ENCODE assay signal across 9 cellular contexts in genomic region chr2:3738454-3738853, GRCh38. TPM values are rescaled to one million over a fixed set of nuclear protein-coding genes. Genes with fewer than 3 reads are reported as not detected.
DNase-seq lines count a peak whose midpoint lies in the region; ATAC-seq and TF ChIP-seq lines count a peak whose summit lies in the region.
"Had no signal": no experiment of that assay in that cellular context is flagged by ENCODE, and none has a peak within 500 bp of the region (broad histone marks: within the 10 kb centered on the region; RNA-seq: fewer than 3 reads in every experiment).

No MANE protein-coding gene starts in this region.

- no peak overlapping the region for H3K4me3 Mint-ChIP-seq in endodermal cell
- H3K4me3 Mint-ChIP-seq in activated CD4-positive, alpha-beta T cell treated with anti-CD3 and anti-CD28 coated beads, Interleukin-2, amount 10 ng/mL, durations not matched to agents 24 days and 14 days, result no peak overlapping the region

- H3K27ac Mint-ChIP-seq in endodermal cell, result no peak overlapping the region
- H3K27ac Mint-ChIP-seq in activated CD4-positive, alpha-beta T cell treated with anti-CD3 and anti-CD28 coated beads, Interleukin-2, amount 10 ng/mL, durations not matched to agents 24 days and 14 days, result no peak overlapping the region

- H3K36me3 Mint-ChIP-seq in endodermal cell (ENCODE audit: low read depth), result no peaks in the 10 kb centered on the region
- H3K36me3 Mint-ChIP-seq in activated CD4-positive, alpha-beta T cell treated with anti-CD3 and anti-CD28 coated beads, Interleukin-2, amount 10 ng/mL, durations not matched to agents 24 days and 14 days (ENCODE audit: low read depth), result no peaks in the 10 kb centered on the region

- no peak overlapping the region for H3K9ac ChIP-seq in endodermal cell (ENCODE audit: extremely low read depth, low read length, poor library complexity, severe bottlenecking)

- ATAC-seq in GM18511 (IDR thresholded peaks at IDR 0.05; ENCODE audit: unreplicated experiment) (peak; percentile 65), HG02678 (IDR thresholded peaks at IDR 0.05; ENCODE audit: unreplicated experiment) (no peak)

- H3K36me3 ChIP-seq in endodermal cell (ENCODE audit: control insufficient read depth, insufficient read depth, low read length), result no peaks in the 10 kb centered on the region
- H3K36me3 ChIP-seq: neutrophil had no signal

- intact Hi-C loops in activated CD4-positive, alpha-beta T cell treated with anti-CD3 and anti-CD28 coated beads, Interleukin-2, amount 10 ng/mL, durations not matched to agents 24 days and 14 days (cut with micrococcal nuclease), result no loop called here

- no peaks in the 10 kb centered on the region for H3K9me3 Mint-ChIP-seq in endodermal cell
- no peaks in the 10 kb centered on the region for H3K9me3 Mint-ChIP-seq in activated CD4-positive, alpha-beta T cell treated with anti-CD3 and anti-CD28 coated beads, Interleukin-2, amount 10 ng/mL, durations not matched to agents 24 days and 14 days

- H3K27ac ChIP-seq in endodermal cell (ENCODE audit: low read depth, low read length), result no peak overlapping the region
- H3K27ac ChIP-seq: neutrophil had no signal

- peak; percentile 30 for TF ChIP-seq CTCF in AG10803 (conservative IDR thresholded peaks at IDR 0.05; ENCODE audit: low read length)
- TF ChIP-seq CTCF in endodermal cell (conservative IDR thresholded peaks at IDR 0.05), result peak; percentile 71

- H3K27me3 ChIP-seq in endodermal cell (ENCODE audit: control insufficient read depth, insufficient read depth, low read length, poor library complexity, severe bottlenecking), result no peaks in the 10 kb centered on the region
- H3K27me3 ChIP-seq: neutrophil had no signal

- no peaks in the 10 kb centered on the region for H3K4me1 ChIP-seq in endodermal cell (ENCODE audit: control insufficient read depth, insufficient read depth, low read length)

- peaks cover 3% of the 10 kb centered on the region for H3K27me3 Mint-ChIP-seq in endodermal cell (ENCODE audit: insufficient read depth)
- peaks cover 4% of the 10 kb centered on the region for H3K27me3 Mint-ChIP-seq in activated CD4-positive, alpha-beta T cell treated with anti-CD3 and anti-CD28 coated beads, Interleukin-2, amount 10 ng/mL, durations not matched to agents 24 days and 14 days

- WGBS in endodermal cell (ENCODE audit: insufficient coverage in 1 of 2, insufficient read length in 1 of 2), 2 experiments, result 43% methylated on average over 3 of the region's 3 CpGs; no CpG with 5 or more reads in 1 of the 2 experiments

- H3K9me3 ChIP-seq in endodermal cell (ENCODE audit: control insufficient read depth, low read length), result no peaks in the 10 kb centered on the region
- H3K9me3 ChIP-seq: neutrophil had no signal

- H3K4me3 ChIP-seq in AG10803 (ENCODE audit: low read length), result no peak overlapping the region
- H3K4me3 ChIP-seq in endodermal cell (ENCODE audit: low read length), result no peak overlapping the region

- no peaks in the 10 kb centered on the region for H3K4me1 Mint-ChIP-seq in endodermal cell
- no peaks in the 10 kb centered on the region for H3K4me1 Mint-ChIP-seq in activated CD4-positive, alpha-beta T cell treated with anti-CD3 and anti-CD28 coated beads, Interleukin-2, amount 10 ng/mL, durations not matched to agents 24 days and 14 days

- no peak for DNase-seq in AG10803 (ENCODE audit: low read depth)
- peak; percentile 72 for DNase-seq in NCI-H2171 (lab: John Stamatoyannopoulos, UW)
- DNase-seq in endodermal cell, result peak; percentile 75
- DNase-seq in putamen (ENCODE audit: low spot score), result no peak
- no peak for DNase-seq in NK-92 treated with Interleukin-12 subunit alpha and Interleukin-12 subunit beta, amount 100 ng/mL, for 24 hours (lab: John Stamatoyannopoulos, UW)
- no peak for DNase-seq in activated CD4-positive, alpha-beta T cell treated with anti-CD3 and anti-CD28 coated beads, Interleukin-2, amount 10 ng/mL, durations not matched to agents 24 days and 14 days

RNA-seq across cellular contexts. Expression of gene DCDC2C, which starts 35.1 kb away (rescaled TPM):
- total RNA-seq in endodermal cell, result not detected
- not detected for polyA plus RNA-seq in endodermal cell (2013, experiment 1 of 2)
- polyA plus RNA-seq in endodermal cell (2013, experiment 2 of 2), result not detected
- total RNA-seq in activated CD4-positive, alpha-beta T cell treated with anti-CD3 and anti-CD28 coated beads, Interleukin-2, amount 10 ng/mL, durations not matched to agents 24 days and 14 days, result not detected in 2 replicates

Comparison
In these comparisons a context has a peak if more than half of its experiments do, and no peak if none do; other contexts are left out.
1. DNase-seq: peak in NCI-H2171 (single experiment) and endodermal cell (single experiment); none in AG10803 (single experiment), putamen (single experiment), NK-92 treated with Interleukin-12 subunit alpha and Interleukin-12 subunit beta, amount 100 ng/mL, for 24 hours (single experiment) and activated CD4-positive, alpha-beta T cell treated with anti-CD3 and anti-CD28 coated beads, Interleukin-2, amount 10 ng/mL, durations not matched to agents 24 days and 14 days (single experiment).